Comparison of ENCODE assay signal across 16 cellular contexts in genomic region chr11:117000039-117000740, GRCh38.
A peak's percentile ranks its signal among the peaks of the same experiment; 100 is the strongest.
DNase-seq lines count a peak whose midpoint lies in the region; ATAC-seq and TF ChIP-seq lines count a peak whose summit lies in the region.
"Had no signal": no experiment of that assay in that cellular context is flagged by ENCODE, and none has a peak within 500 bp of the region (broad histone marks: within the 10 kb centered on the region; RNA-seq: fewer than 3 reads in every experiment).

No MANE protein-coding gene starts in this region.

- no peak for DNase-seq in Right ventricle myocardium superior
- DNase-seq in right atrium auricular region (ENCODE audit: low spot score): no peak
- DNase-seq in NOMO-1 treated with DMSO at 0.1 percent for 48 hours (lab: John Stamatoyannopoulos, UW; ENCODE audit: unreplicated experiment): peak; percentile 94
- no peak for DNase-seq in caudate nucleus (lab: John Stamatoyannopoulos, UW)
- DNase-seq in cerebellum (ENCODE audit: low spot score): no peak
- no peak for DNase-seq in HK-2 (ENCODE audit: unreplicated experiment)
- no peak for DNase-seq in HT-29 (ENCODE audit: low spot score)
- DNase-seq: activated CD4-positive, alpha-beta T cell treated with anti-CD3 and anti-CD28 coated beads for 48 hours; activated naive CD4-positive, alpha-beta T cell treated with anti-CD3 and anti-CD28 coated beads for 36 hours; cortex of kidney; H9; MM.1S; naive thymus-derived CD8-positive, alpha-beta T cell had no signal

- no peaks in the 10 kb centered on the region for H3K9me3 ChIP-seq in right atrium auricular region
- H3K9me3 ChIP-seq: prostate gland had no signal

- peak; percentile 43 for ATAC-seq in Right ventricle myocardium superior (ENCODE audit: poor library complexity)
- ATAC-seq in GM18867 (IDR thresholded peaks at IDR 0.05; ENCODE audit: unreplicated experiment): no peak
- ATAC-seq: GM12878; naive thymus-derived CD8-positive, alpha-beta T cell had no signal

- H3K36me3 ChIP-seq in right atrium auricular region: no peaks in the 10 kb centered on the region
- H3K36me3 ChIP-seq: prostate gland had no signal

- H3K4me1 ChIP-seq in right atrium auricular region: peaks cover 0 to 13% of the 10 kb centered on the region in 2 donors
- H3K4me1 ChIP-seq: prostate gland had no signal

- TF ChIP-seq CTCF in right atrium auricular region (IDR thresholded peaks at IDR 0.05): no peak

- H3K27me3 ChIP-seq in right atrium auricular region: no peaks in the 10 kb centered on the region

- H3K27ac ChIP-seq in right atrium auricular region (no peak overlapping the region), caudate nucleus (ENCODE audit: low read depth, low read length) (peak overlapping the region; percentile 12)
- H3K27ac ChIP-seq: prostate gland had no signal

- intact Hi-C loops in Right ventricle myocardium superior (cut with DNase I): no loop called here

- no peak overlapping the region for H3K4me3 ChIP-seq in right atrium auricular region
- H3K4me3 ChIP-seq: GM12878, prostate gland had no signal
